ENCODE assay signal across 28 cellular contexts in genomic region chr16:67886387-67886786, GRCh38. TPM values are rescaled to one million over a fixed set of nuclear protein-coding genes. Genes with fewer than 3 reads are reported as not detected.
DNase-seq lines count a peak whose midpoint lies in the region; ATAC-seq and TF ChIP-seq lines count a peak whose summit lies in the region.
"Had no signal": no experiment of that assay in that cellular context is flagged by ENCODE, and none has a peak within 500 bp of the region (broad histone marks: within the 10 kb centered on the region; RNA-seq: fewer than 3 reads in every experiment).

No MANE protein-coding gene starts in this region.

- peaks cover 28% of the 10 kb centered on the region for H3K36me3 ChIP-seq in osteoblast (ENCODE audit: insufficient read depth, low read length)

- no peak overlapping the region for H3K27ac ChIP-seq in osteoblast (ENCODE audit: low read depth, low read length)
- H3K27ac ChIP-seq: pancreas had no signal

- H3K4me2 ChIP-seq in osteoblast (ENCODE audit: insufficient read depth, low read length) = no peak overlapping the region
- H3K4me2 ChIP-seq: smooth muscle cell had no signal

- H3K27me3 ChIP-seq in osteoblast (ENCODE audit: insufficient read depth, low read length) = no peaks in the 10 kb centered on the region
- H3K27me3 ChIP-seq: BE2C, dorsolateral prefrontal cortex, pancreas had no signal

- intact Hi-C loops in sciatic nerve (cut with DNase I) = no loop called here

- H3K9me3 Mint-ChIP-seq in activated T-cell treated with anti-CD3 and anti-CD28 coated beads, Interleukin-2, amount 50 U/mL, for 24 hours = no peaks in the 10 kb centered on the region
- H3K9me3 Mint-ChIP-seq in HFFc6 (no peaks in the 10 kb centered on the region), brain (no peaks in the 10 kb centered on the region)
- H3K9me3 Mint-ChIP-seq: activated B cell treated with CpG ODN at 0.5 μM for 24 hours; activated CD4-positive, alpha-beta memory T cell treated with anti-CD3 and anti-CD28 coated beads for 36 hours; natural killer cell treated with Interleukin-12 subunit alpha and Interleukin-12 subunit beta and Interleukin-15 and Interleukin-18, amount 100 ng/mL, for 72 hours; type B pancreatic cell had no signal

- no peak overlapping the region for H3K4me3 ChIP-seq in osteoblast (ENCODE audit: insufficient read depth, low read length)
- H3K4me3 ChIP-seq: dorsolateral prefrontal cortex, mucosa of descending colon, pancreas, smooth muscle cell had no signal

- peak overlapping the region; percentile 35 for H3K27ac Mint-ChIP-seq in activated T-cell treated with anti-CD3 and anti-CD28 coated beads, Interleukin-2, amount 50 U/mL, for 24 hours
- peak overlapping the region; percentile 21; the same call in 1 of the 2 replicates for H3K27ac Mint-ChIP-seq in HFFc6
- H3K27ac Mint-ChIP-seq in brain = peak overlapping the region in 3 of 5 experiments; percentile 33 to 89 (median 61)
- H3K27ac Mint-ChIP-seq: activated B cell treated with CpG ODN at 0.5 μM for 24 hours; activated CD4-positive, alpha-beta memory T cell treated with anti-CD3 and anti-CD28 coated beads for 36 hours; natural killer cell treated with Interleukin-12 subunit alpha and Interleukin-12 subunit beta and Interleukin-15 and Interleukin-18, amount 100 ng/mL, for 72 hours; type B pancreatic cell had no signal

- H3K27me3 Mint-ChIP-seq in activated T-cell treated with anti-CD3 and anti-CD28 coated beads, Interleukin-2, amount 50 U/mL, for 24 hours = no peaks in the 10 kb centered on the region
- peaks cover 11% of the 10 kb centered on the region for H3K27me3 Mint-ChIP-seq in HFFc6 (ENCODE audit: insufficient read depth)
- H3K27me3 Mint-ChIP-seq in brain = no peaks in the 10 kb centered on the region
- H3K27me3 Mint-ChIP-seq: activated B cell treated with CpG ODN at 0.5 μM for 24 hours; activated CD4-positive, alpha-beta memory T cell treated with anti-CD3 and anti-CD28 coated beads for 36 hours; natural killer cell treated with Interleukin-12 subunit alpha and Interleukin-12 subunit beta and Interleukin-15 and Interleukin-18, amount 100 ng/mL, for 72 hours; type B pancreatic cell had no signal

- H3K4me1 ChIP-seq in osteoblast (ENCODE audit: insufficient read depth, low read length) = peaks cover 8% of the 10 kb centered on the region
- H3K4me1 ChIP-seq: pancreas had no signal

- no peak for TF ChIP-seq CTCF in HFFc6 (IDR thresholded peaks at IDR 0.05)
- TF ChIP-seq CTCF in brain (conservative IDR thresholded peaks at IDR 0.05) = no peak
- no peak for TF ChIP-seq CTCF in osteoblast (IDR thresholded peaks at IDR 0.05; ENCODE audit: extremely low read depth, low read depth, low read length)

- H3K79me2 ChIP-seq in osteoblast (ENCODE audit: insufficient read depth, low read length) = no peaks in the 10 kb centered on the region

- no peaks in the 10 kb centered on the region for H3K9me3 ChIP-seq in osteoblast (ENCODE audit: low read depth, low read length)
- H3K9me3 ChIP-seq: BE2C, mucosa of descending colon, pancreas had no signal

- no peaks in the 10 kb centered on the region for H3K4me1 Mint-ChIP-seq in activated T-cell treated with anti-CD3 and anti-CD28 coated beads, Interleukin-2, amount 50 U/mL, for 24 hours (ENCODE audit: low read depth)
- peaks cover 16% of the 10 kb centered on the region for H3K4me1 Mint-ChIP-seq in HFFc6 (ENCODE audit: low read depth)
- H3K4me1 Mint-ChIP-seq in brain = peaks cover 10% of the 10 kb centered on the region
- H3K4me1 Mint-ChIP-seq: activated B cell treated with CpG ODN at 0.5 μM for 24 hours had no signal

- H2AFZ ChIP-seq in osteoblast (ENCODE audit: low read length) = no peak overlapping the region

- H4K20me1 ChIP-seq in osteoblast (ENCODE audit: insufficient read depth, low read length) = peaks cover 25% of the 10 kb centered on the region

- no peak for DNase-seq in activated T-cell treated with anti-CD3 and anti-CD28 coated beads, Interleukin-2, amount 50 U/mL, for 24 hours
- no peak for DNase-seq in activated T-cell treated with anti-CD3 and anti-CD28 coated beads, Interleukin-2, amount 50 U/mL, for 48 hours
- DNase-seq in HFFc6 (no peak), osteoblast (ENCODE audit: insufficient read length, low spot score, missing footprints) (peak; percentile 84), NCI-H526 treated with DMSO at 0.1 percent for 48 hours (lab: John Stamatoyannopoulos, UW) (no peak), sciatic nerve (ENCODE audit: low spot score) (no peak)
- DNase-seq: ACHN; activated B cell treated with CpG ODN at 0.5 μM for 24 hours; activated CD4-positive, alpha-beta memory T cell treated with anti-CD3 and anti-CD28 coated beads for 36 hours; activated gamma-delta T cell; BE2C; cerebellar nuclear complex; dorsolateral prefrontal cortex; mucosa of descending colon; pancreas; retina; SHP77 treated with DMSO at 0.1 percent for 48 hours; stimulated activated CD4-positive, alpha-beta T cell treated with anti-CD3 and anti-CD28 coated beads, Interleukin-1b, Interleukin-23, amount 100 ng/mL, for 48 hours; stimulated activated CD8-positive, alpha-beta memory T cell treated with anti-CD3 and anti-CD28 coated beads, Interleukin-4, amount 100 ng/mL, for 48 hours had no signal

- ATAC-seq in GM21526 (IDR thresholded peaks at IDR 0.05; ENCODE audit: low FRiP score, unreplicated experiment) = no peak
- ATAC-seq in sciatic nerve = no peak
- ATAC-seq: HCT116; left lobe of liver; mucosa of descending colon; natural killer cell treated with Interleukin-12 subunit alpha and Interleukin-12 subunit beta and Interleukin-15 and Interleukin-18, amount 100 ng/mL, for 72 hours; Panc1; pancreas had no signal

- peaks cover 50% of the 10 kb centered on the region for H3K36me3 Mint-ChIP-seq in activated T-cell treated with anti-CD3 and anti-CD28 coated beads, Interleukin-2, amount 50 U/mL, for 24 hours (ENCODE audit: low read depth)
- H3K36me3 Mint-ChIP-seq in HFFc6 (ENCODE audit: low read depth) (peaks cover 21% of the 10 kb centered on the region), brain (peaks cover 13% of the 10 kb centered on the region)
- H3K36me3 Mint-ChIP-seq: natural killer cell treated with Interleukin-12 subunit alpha and Interleukin-12 subunit beta and Interleukin-15 and Interleukin-18, amount 100 ng/mL, for 72 hours had no signal

- no peak overlapping the region for H3K4me3 Mint-ChIP-seq in activated T-cell treated with anti-CD3 and anti-CD28 coated beads, Interleukin-2, amount 50 U/mL, for 24 hours
- H3K4me3 Mint-ChIP-seq in HFFc6 (no peak overlapping the region), brain (no peak overlapping the region)
- H3K4me3 Mint-ChIP-seq: activated B cell treated with CpG ODN at 0.5 μM for 24 hours; activated CD4-positive, alpha-beta memory T cell treated with anti-CD3 and anti-CD28 coated beads for 36 hours; natural killer cell treated with Interleukin-12 subunit alpha and Interleukin-12 subunit beta and Interleukin-15 and Interleukin-18, amount 100 ng/mL, for 72 hours; type B pancreatic cell had no signal

RNA-seq across cellular contexts. Expression of gene NRN1L, which starts 1.7 kb away (rescaled TPM):
- under 1 TPM in 3 of 6 experiments, not detected in 3; 0.25 to 0.51 (median 0.38) TPM for total RNA-seq in HFFc6 (2021; fragmentation: NEBNext Ultra II Directional; extraction: Animal tissue kit (Norgen Biotek cat#: 25700))
- polyA plus RNA-seq in brain (ENCODE audit: insufficient read depth, low read depth, low replicate concordance) = 2.6 TPM
- total RNA-seq in osteoblast (0.29 TPM in 1 of 2 replicates, not detected in the other), sciatic nerve (1.6 TPM)
- total RNA-seq: endothelial cell of umbilical vein, smooth muscle cell had no signal

RNA-seq across cellular contexts. Expression of gene PSKH1, which starts 6.7 kb away (rescaled TPM):
- total RNA-seq in HFFc6 (2021; fragmentation: NEBNext Ultra II Directional; extraction: Animal tissue kit (Norgen Biotek cat#: 25700)) = 10 to 100 TPM; 25.2 to 34.1 (median 29.3) TPM
- 28.0 TPM for polyA plus RNA-seq in brain (ENCODE audit: insufficient read depth, low read depth, low replicate concordance)
- total RNA-seq in osteoblast (16.8 and 18.5 TPM in 2 replicates), sciatic nerve (27.4 TPM)

RNA-seq across cellular contexts. Expression of gene EDC4, which starts 13.5 kb away (rescaled TPM):
- 10 to 100 TPM; 60.2 to 81.0 (median 63.6) TPM for total RNA-seq in HFFc6 (2021; fragmentation: NEBNext Ultra II Directional; extraction: Animal tissue kit (Norgen Biotek cat#: 25700))
- 64.6 TPM for polyA plus RNA-seq in brain (ENCODE audit: insufficient read depth, low read depth, low replicate concordance)
- 45.7 and 60.8 TPM in 2 replicates for total RNA-seq in osteoblast
- 40.2 TPM for total RNA-seq in sciatic nerve

RNA-seq across cellular contexts. Expression of gene CENPT, which starts 38.9 kb away (rescaled TPM):
- 10 to 100 TPM; 51.2 to 64.2 (median 59.7) TPM for total RNA-seq in HFFc6 (2021; fragmentation: NEBNext Ultra II Directional; extraction: Animal tissue kit (Norgen Biotek cat#: 25700))
- 23.9 TPM for polyA plus RNA-seq in brain (ENCODE audit: insufficient read depth, low read depth, low replicate concordance)
- total RNA-seq in osteoblast (24.2 and 25.6 TPM in 2 replicates), sciatic nerve (45.1 TPM)

RNA-seq across cellular contexts. Expression of gene NUTF2, which starts 39.7 kb away (rescaled TPM):
- total RNA-seq in HFFc6 (2021; fragmentation: NEBNext Ultra II Directional; extraction: Animal tissue kit (Norgen Biotek cat#: 25700)) = 100 to 1,000 TPM; 182 to 195 (median 185) TPM
- 181 TPM for polyA plus RNA-seq in brain (ENCODE audit: insufficient read depth, low read depth, low replicate concordance)
- total RNA-seq in osteoblast = 203 TPM in 2 replicates
- 59.2 TPM for total RNA-seq in sciatic nerve
